In the genomic region with DNA sequence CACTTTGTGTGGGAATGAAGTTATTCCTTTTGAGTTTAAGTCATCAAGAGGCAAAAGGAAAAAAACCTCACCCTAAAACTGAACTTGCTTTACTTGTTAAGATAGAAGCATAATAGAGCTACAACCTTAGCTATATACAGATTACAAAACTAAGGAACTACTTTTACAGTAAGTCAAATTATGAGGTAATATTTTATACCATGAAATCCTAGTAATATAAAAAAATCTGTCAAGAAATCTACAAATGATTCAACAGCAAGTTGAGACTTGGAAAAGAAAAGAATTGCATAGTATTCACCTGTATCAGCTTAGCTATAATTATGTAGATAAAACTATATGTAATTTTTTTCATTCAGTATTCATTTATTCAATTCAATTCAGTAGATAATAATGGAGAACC, we compare ENCODE assay signal across 9 cellular contexts.
"Had no signal": no experiment of that assay in that cellular context is flagged by ENCODE, and none has a peak within 500 bp of the region (broad histone marks: within the 10 kb centered on the region; RNA-seq: fewer than 3 reads in every experiment).

No MANE protein-coding gene starts in this region.

- H3K27ac ChIP-seq: GM23248, HL-60 had no signal

- H3K4me3 ChIP-seq: GM23248, HAP-1 had no signal

- ATAC-seq: HCT116, HepG2 had no signal

- H3K36me3 ChIP-seq: HAP-1 had no signal

- DNase-seq: GM23248, GOT3, H7, HFFc6, KBM-7 had no signal

- FAIRE-seq: HepG2 had no signal
